13 cellular contexts compared by ENCODE assay signal in the genomic region with DNA sequence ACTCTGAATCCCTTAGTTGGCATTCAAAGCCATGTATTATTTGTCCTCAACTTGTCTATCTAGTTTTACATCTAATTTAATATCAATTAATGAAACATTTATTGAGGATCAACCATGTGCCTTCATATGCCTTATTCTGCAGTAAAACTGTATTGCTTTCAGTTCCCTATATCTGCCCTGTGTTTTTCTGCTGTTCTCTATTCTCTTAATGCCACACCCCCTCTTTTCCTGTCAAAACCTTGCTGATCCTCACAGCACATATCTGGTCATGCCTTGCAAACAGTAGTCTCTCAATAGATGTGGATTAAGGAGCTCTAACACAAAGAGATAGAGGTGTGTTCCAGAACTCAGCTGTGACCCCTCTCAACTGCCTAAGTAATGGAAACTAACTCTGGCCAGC. TPM values are rescaled to one million over a fixed set of nuclear protein-coding genes. Genes with fewer than 3 reads are reported as not detected.
DNase-seq lines count a peak whose midpoint lies in the region; ATAC-seq and TF ChIP-seq lines count a peak whose summit lies in the region.
"Had no signal": no experiment of that assay in that cellular context is flagged by ENCODE, and none has a peak within 500 bp of the region (broad histone marks: within the 10 kb centered on the region; RNA-seq: fewer than 3 reads in every experiment).

No MANE protein-coding gene starts in this region.

- CTCF ChIA-PET in Panc1 (lab: Charles Lee): no interaction called here
- CTCF ChIA-PET in PC-9 (lab: Charles Lee): no interaction called here

- H3K9me3 Mint-ChIP-seq in CD14-positive monocyte (peaks cover 0 to 2% (median 0%) of the 10 kb centered on the region in 7 donors), GM23338 (no peaks in the 10 kb centered on the region; the same call in 2 of the 3 replicates)
- H3K9me3 Mint-ChIP-seq: naive thymus-derived CD8-positive, alpha-beta T cell; stimulated activated effector memory CD8-positive, alpha-beta T cell treated with anti-CD3 and anti-CD28 coated beads, Interleukin-12 subunit alpha, Interleukin-12 subunit beta, amount 100 ng/mL, for 72 hours had no signal

- TF ChIP-seq CTCF in CD14-positive monocyte (IDR thresholded peaks at IDR 0.05) (no peak), Panc1 (IDR thresholded peaks at IDR 0.05) (0 out of 2 replicates have a peak, but pooled peaks have one; percentile 6), GM23338 (conservative IDR thresholded peaks at IDR 0.05; ENCODE audit: low read depth in 2 of 2) (no peak), right lobe of liver (IDR thresholded peaks at IDR 0.05) (no peak), PC-9 (conservative IDR thresholded peaks at IDR 0.05) (no peak), esophagus muscularis mucosa (IDR thresholded peaks at IDR 0.05) (no peak)

- H3K4me2 ChIP-seq in GM23338 (no peak overlapping the region), PC-9 (no peak overlapping the region)

- BruUV-seq in Panc1 (replicated peaks; lab: Mats Ljungman, UMichigan) (no TSS peak), PC-9 (replicated peaks; lab: Mats Ljungman, UMichigan) (no TSS peak)

- intact Hi-C loops in CD14-positive monocyte (cut with micrococcal nuclease): loop anchor here (5.0 to 10.0 kb wide), 3 partner anchors 79 to 598 kb away; a partner anchor contains a TSS
- intact Hi-C loops in Panc1 (cut with micrococcal nuclease; ENCODE audit: unreplicated experiment): loop anchor here (5.0 kb wide), 1 partner anchor 166 kb away; no protein-coding TSS in a partner anchor
- intact Hi-C loops in right lobe of liver (cut with DNase I): no loop called here
- intact Hi-C loops in PC-9 (cut with micrococcal nuclease; ENCODE audit: unreplicated experiment): loop anchor here (5.0 to 10.0 kb wide), 2 partner anchors 506 to 598 kb away; a partner anchor contains a TSS
- intact Hi-C loops in esophagus muscularis mucosa (cut with DNase I): loop anchor here (10.0 kb wide), 1 partner anchor 1182 kb away; a partner anchor contains a TSS

- POLR2A ChIA-PET in Panc1 (lab: Charles Lee): no interaction called here
- POLR2A ChIA-PET in PC-9 (lab: Charles Lee; ENCODE audit: unreplicated experiment): no interaction called here

- H3K79me2 ChIP-seq in GM23338 (replicated peaks; ENCODE audit: insufficient read depth) (peaks cover 43% of the 10 kb centered on the region), PC-9 (ENCODE audit: low read depth) (peaks cover 15% of the 10 kb centered on the region)

- no peak for TF ChIP-seq EP300 in esophagus muscularis mucosa (IDR thresholded peaks at IDR 0.05)

- no peak overlapping the region for H3K4me3 ChIP-seq in Panc1 (ENCODE audit: low read depth in 2 of 2, low read length in 2 of 2)
- H3K4me3 ChIP-seq in GM23338: no peak overlapping the region
- H3K4me3 ChIP-seq in right lobe of liver: no peak overlapping the region
- no peak overlapping the region for H3K4me3 ChIP-seq in PC-9
- H3K4me3 ChIP-seq in esophagus muscularis mucosa: no peak overlapping the region

- H3K9me2 ChIP-seq in GM23338 (ENCODE audit: insufficient read depth): no peaks in the 10 kb centered on the region
- no peaks in the 10 kb centered on the region for H3K9me2 ChIP-seq in PC-9 (ENCODE audit: insufficient read depth)

- no peak for DNase-seq in CD14-positive monocyte (ENCODE audit: low spot score)
- DNase-seq in Panc1 (ENCODE audit: low read depth, low spot score): no peak
- no peak for DNase-seq in GM23338 (ENCODE audit: low spot score)
- DNase-seq in right lobe of liver: no peak
- DNase-seq in PC-9: no peak
- DNase-seq in esophagus muscularis mucosa (ENCODE audit: extremely low spot score): no peak
- DNase-seq: activated CD4-positive, CD25-positive, alpha-beta regulatory T cell; naive thymus-derived CD8-positive, alpha-beta T cell; NCI-H2029 treated with DMSO at 0.1 percent for 48 hours; stimulated activated CD4-positive, alpha-beta T cell treated with anti-CD3 and anti-CD28 coated beads, Interleukin-15, amount 100 ng/mL, for 24 hours had no signal

- H3K4me1 Mint-ChIP-seq in CD14-positive monocyte (peaks cover 55% of the 10 kb centered on the region), GM23338 (peaks cover 17% of the 10 kb centered on the region)

- H3K27ac Mint-ChIP-seq in CD14-positive monocyte (peak overlapping the region; percentile 20 to 93 (median 72)), GM23338 (no peak overlapping the region)
- H3K27ac Mint-ChIP-seq: stimulated activated effector memory CD8-positive, alpha-beta T cell treated with anti-CD3 and anti-CD28 coated beads, Interleukin-12 subunit alpha, Interleukin-12 subunit beta, amount 100 ng/mL, for 72 hours had no signal

- H3K36me3 Mint-ChIP-seq in CD14-positive monocyte: peaks cover 8 to 22% of the 10 kb centered on the region in 2 donors
- peaks cover 20% of the 10 kb centered on the region for H3K36me3 Mint-ChIP-seq in GM23338 (ENCODE audit: low read depth)
- H3K36me3 Mint-ChIP-seq: stimulated activated effector memory CD8-positive, alpha-beta T cell treated with anti-CD3 and anti-CD28 coated beads, Interleukin-12 subunit alpha, Interleukin-12 subunit beta, amount 100 ng/mL, for 72 hours had no signal

- H3K4me3 Mint-ChIP-seq in CD14-positive monocyte (peak overlapping the region in 1 of 2 donors; percentile 62), GM23338 (no peak overlapping the region)

- H3K27me3 ChIP-seq in Panc1 (ENCODE audit: control insufficient read depth, insufficient read depth, low read length): peaks cover 15% of the 10 kb centered on the region
- no peaks in the 10 kb centered on the region for H3K27me3 ChIP-seq in GM23338 (ENCODE audit: insufficient read depth)
- H3K27me3 ChIP-seq in right lobe of liver: no peaks in the 10 kb centered on the region
- no peaks in the 10 kb centered on the region for H3K27me3 ChIP-seq in PC-9 (ENCODE audit: insufficient read depth, low read depth)
- H3K27me3 ChIP-seq in esophagus muscularis mucosa: no peaks in the 10 kb centered on the region

- H3F3A ChIP-seq in GM23338 (replicated peaks; ENCODE audit: low read depth) (0 out of 2 replicates have a peak, but pooled peaks cover 3% of the 10 kb centered on the region), PC-9 (ENCODE audit: insufficient read depth, low read depth) (peaks cover 6% of the 10 kb centered on the region; the same call in 1 of the 2 replicates)

- peak; percentile 41 for ATAC-seq in GM19351 (IDR thresholded peaks at IDR 0.05; ENCODE audit: unreplicated experiment)
- ATAC-seq in HG03095 (IDR thresholded peaks at IDR 0.05; ENCODE audit: unreplicated experiment): peak; percentile 29
- ATAC-seq in Panc1: no peak
- no peak for ATAC-seq in GM23338
- ATAC-seq in right lobe of liver: no peak
- ATAC-seq: naive thymus-derived CD8-positive, alpha-beta T cell; stimulated activated effector memory CD8-positive, alpha-beta T cell treated with anti-CD3 and anti-CD28 coated beads, Interleukin-12 subunit alpha, Interleukin-12 subunit beta, amount 100 ng/mL, for 72 hours had no signal

- H2AFZ ChIP-seq in GM23338 (no peak overlapping the region), PC-9 (no peak overlapping the region)

- no peaks in the 10 kb centered on the region for H4K20me1 ChIP-seq in GM23338 (replicated peaks; ENCODE audit: insufficient read depth)
- H4K20me1 ChIP-seq in PC-9 (ENCODE audit: insufficient read depth): no peaks in the 10 kb centered on the region

- in situ Hi-C loops in Panc1 (cut with HindIII; ENCODE audit: low pct_unique_long_range_greater_than_20kb, low sequenced_read_pairs): no loop called here

- H3K27ac ChIP-seq in Panc1 (ENCODE audit: low read length) (no peak overlapping the region), GM23338 (ENCODE audit: low read depth) (no peak overlapping the region), right lobe of liver (no peak overlapping the region), PC-9 (no peak overlapping the region), esophagus muscularis mucosa (replicated peaks in 1 of 4) (no peak overlapping the region)

- H3K4me1 ChIP-seq in Panc1 (ENCODE audit: control insufficient read depth, insufficient read depth, low read length) (peaks cover 11% of the 10 kb centered on the region; the same call in 1 of the 2 replicates), GM23338 (ENCODE audit: insufficient read depth) (peaks cover 3% of the 10 kb centered on the region; the same call in 1 of the 2 replicates), right lobe of liver (peaks cover 0 to 14% (median 2%) of the 10 kb centered on the region in 4 donors), PC-9 (replicated peaks; ENCODE audit: insufficient read depth) (peaks cover 19% of the 10 kb centered on the region), esophagus muscularis mucosa (peaks cover 6 to 32% (median 28%) of the 10 kb centered on the region in 4 donors)

- H3K9me3 ChIP-seq in Panc1 (ENCODE audit: control insufficient read depth, insufficient read depth, low read depth, low read length) (no peaks in the 10 kb centered on the region), right lobe of liver (no peaks in the 10 kb centered on the region), PC-9 (ENCODE audit: insufficient read depth, low read depth) (no peaks in the 10 kb centered on the region), esophagus muscularis mucosa (no peaks in the 10 kb centered on the region)

- TF ChIP-seq POLR2A in right lobe of liver (IDR thresholded peaks at IDR 0.05): no peak
- no peak for TF ChIP-seq POLR2A in esophagus muscularis mucosa (IDR thresholded peaks at IDR 0.05; ENCODE audit: low read depth)

- H3K27me3 Mint-ChIP-seq in CD14-positive monocyte (ENCODE audit: low read depth in 3 of 3): peaks cover 0 to 4% (median 0%) of the 10 kb centered on the region in 3 donors
- H3K27me3 Mint-ChIP-seq in GM23338 (ENCODE audit: insufficient read depth, low read depth, poor library complexity): peaks cover 4% of the 10 kb centered on the region
- H3K27me3 Mint-ChIP-seq: naive thymus-derived CD8-positive, alpha-beta T cell had no signal

- H3K36me3 ChIP-seq in Panc1 (ENCODE audit: control insufficient read depth, insufficient read depth, low read length): no peaks in the 10 kb centered on the region; the same call in 1 of the 2 replicates
- H3K36me3 ChIP-seq in GM23338 (ENCODE audit: insufficient read depth): no peaks in the 10 kb centered on the region; the same call in 1 of the 2 replicates
- no peaks in the 10 kb centered on the region for H3K36me3 ChIP-seq in right lobe of liver
- no peaks in the 10 kb centered on the region for H3K36me3 ChIP-seq in PC-9 (ENCODE audit: low read depth)
- H3K36me3 ChIP-seq in esophagus muscularis mucosa: peaks cover 0 to 6% (median 4%) of the 10 kb centered on the region in 4 donors

RNA-seq across cellular contexts. Expression of a gene that starts 2.0 kb away (rescaled TPM):
- polyA plus RNA-seq in CD14-positive monocyte (10 to 100 TPM; 53.7 to 65.3 TPM), GM23338 (2016; fragmentation: Nextera tagmentation; extraction: Ambion mirVana) (6.7 and 7.0 TPM in 2 replicates)
- total RNA-seq in Panc1 (2021; ENCODE audit: unreplicated experiment) (19.0 TPM), right lobe of liver (1 to 10 TPM; 4.0 to 7.7 (median 6.4) TPM), PC-9 (2021) (15.4 and 16.5 TPM in 2 replicates), esophagus muscularis mucosa (10 to 100 TPM; 12.3 to 19.9 (median 17.1) TPM)
- polyA plus RNA-seq in Panc1 (2012; ENCODE audit: insufficient read length): 12.3 TPM
- total RNA-seq in GM23338 (2014; rRNA removed; shearing (Covaris generic)): 12.7 and 16.9 TPM in 2 replicates

RNA-seq across cellular contexts. Expression of a gene that starts 2.1 kb away (rescaled TPM):
- polyA plus RNA-seq in CD14-positive monocyte: 1 to 10 TPM; 2.8 to 3.1 TPM
- total RNA-seq in Panc1 (2021; ENCODE audit: unreplicated experiment): 2.3 TPM
- 0.98 TPM for polyA plus RNA-seq in Panc1 (2012; ENCODE audit: insufficient read length)
- total RNA-seq in GM23338 (2014; rRNA removed; shearing (Covaris generic)): 2.0 and 5.0 TPM in 2 replicates
- 5.5 and 6.4 TPM in 2 replicates for polyA plus RNA-seq in GM23338 (2016; fragmentation: Nextera tagmentation; extraction: Ambion mirVana)
- 1 to 10 TPM; 1.5 to 3.9 (median 2.5) TPM for total RNA-seq in right lobe of liver
- 6.4 and 7.4 TPM in 2 replicates for total RNA-seq in PC-9 (2021)
- 10 to 100 TPM in 3 of 4 donors, 1 to 10 TPM in 1; 8.4 to 15.0 (median 10.6) TPM for total RNA-seq in esophagus muscularis mucosa

Comparison
In these comparisons a context has a peak if more than half of its experiments do, and no peak if none do; other contexts are left out.
1. ATAC-seq: peak in GM19351 (single experiment) and HG03095 (single experiment); none in Panc1 (single experiment), GM23338 (single experiment) and right lobe of liver (0 of 4).
2. intact Hi-C loops: an anchor here in CD14-positive monocyte (5.0 to 10.0 kb wide), Panc1 (5.0 kb wide), PC-9 (5.0 to 10.0 kb wide) and esophagus muscularis mucosa (10.0 kb wide); none called in right lobe of liver.